22 cellular contexts compared by ENCODE assay signal in genomic region chr14:75658957-75659356, GRCh38. TPM values are rescaled to one million over a fixed set of nuclear protein-coding genes. Genes with fewer than 3 reads are reported as not detected.
DNase-seq lines count a peak whose midpoint lies in the region; ATAC-seq, FAIRE-seq and TF ChIP-seq lines count a peak whose summit lies in the region.
"Had no signal": no experiment of that assay in that cellular context is flagged by ENCODE, and none has a peak within 500 bp of the region (broad histone marks: within the 10 kb centered on the region; RNA-seq: fewer than 3 reads in every experiment).

No MANE protein-coding gene starts in this region.

- no peak for ATAC-seq in activated CD4-positive, alpha-beta T cell treated with anti-CD3 and anti-CD28 coated beads for 36 hours
- no peak for ATAC-seq in activated naive CD4-positive, alpha-beta T cell treated with anti-CD3 and anti-CD28 coated beads, Interleukin-2, amount 50 U/mL, for 72 hours
- ATAC-seq: left cardiac atrium had no signal

- no peak for DNase-seq in activated CD4-positive, alpha-beta T cell treated with anti-CD3 and anti-CD28 coated beads for 36 hours
- no peak for DNase-seq in activated CD4-positive, alpha-beta T cell treated with anti-CD3 and anti-CD28 coated beads, Interleukin-2, amount 10 ng/mL, durations not matched to agents 7 days and 5 days
- DNase-seq in H9, result no peak
- DNase-seq in astrocyte (ENCODE audit: low read depth), result no peak
- no peak for DNase-seq in cortex of kidney (lab: John Stamatoyannopoulos, UW)
- no peak for DNase-seq in activated naive CD4-positive, alpha-beta T cell treated with anti-CD3 and anti-CD28 coated beads, Interleukin-2, amount 50 U/mL, for 72 hours (ENCODE audit: low spot score in 2 of 2)
- DNase-seq in COLO829 (ENCODE audit: low spot score), result no peak
- DNase-seq: activated CD4-positive, alpha-beta T cell treated with anti-CD3 and anti-CD28 coated beads for 1 hour; activated gamma-delta T cell; amygdala; head of caudate nucleus; IMR-90; left cardiac atrium; MM.1S; naive B cell; NCI-H1694; sigmoid colon; stimulated activated CD4-positive, alpha-beta T cell treated with anti-CD3 and anti-CD28 coated beads, Interleukin-15, amount 100 ng/mL, for 24 hours; trophoblast cell had no signal

- intact Hi-C loops in activated CD4-positive, alpha-beta T cell treated with anti-CD3 and anti-CD28 coated beads for 36 hours (cut with DNase I, micrococcal nuclease), result loop anchor here in 1 of 2 experiments (10.0 kb wide), 1 partner anchor 144 kb away; no protein-coding TSS in a partner anchor

- H3K27me3 ChIP-seq in H9 (ENCODE audit: insufficient read depth, low read length) (no peaks in the 10 kb centered on the region), astrocyte (ENCODE audit: insufficient read depth, low read length) (no peaks in the 10 kb centered on the region), neural cell (ENCODE audit: insufficient read depth, low read depth, low read length) (no peaks in the 10 kb centered on the region)
- H3K27me3 ChIP-seq: sigmoid colon had no signal

- H2AFZ ChIP-seq in H9 (ENCODE audit: low read length), result no peak overlapping the region
- no peak overlapping the region for H2AFZ ChIP-seq in astrocyte (ENCODE audit: low read depth, low read length)
- H2AFZ ChIP-seq in neural cell (ENCODE audit: low read depth, low read length), result no peak overlapping the region

- H3K36me3 ChIP-seq in astrocyte (ENCODE audit: insufficient read depth, low read length), result peaks cover 10% of the 10 kb centered on the region
- no peaks in the 10 kb centered on the region for H3K36me3 ChIP-seq in neural cell (ENCODE audit: insufficient read depth, low read length)

- no peak overlapping the region for H3K4ac ChIP-seq in H9 (ENCODE audit: low read depth, low read length)

- H4K91ac ChIP-seq in H9 (ENCODE audit: insufficient read length, low read depth, low read length), result no peak overlapping the region

- no peak overlapping the region for H4K5ac ChIP-seq in H9 (ENCODE audit: insufficient read length, low read depth, low read length)

- no peaks in the 10 kb centered on the region for H3K27me3 Mint-ChIP-seq in activated CD4-positive, alpha-beta T cell treated with anti-CD3 and anti-CD28 coated beads for 36 hours
- no peaks in the 10 kb centered on the region for H3K27me3 Mint-ChIP-seq in activated CD4-positive, alpha-beta T cell treated with anti-CD3 and anti-CD28 coated beads, Interleukin-2, amount 10 ng/mL, durations not matched to agents 7 days and 5 days
- no peaks in the 10 kb centered on the region; the same call in 1 of the 2 replicates for H3K27me3 Mint-ChIP-seq in H9 (ENCODE audit: low read depth)
- no peaks in the 10 kb centered on the region for H3K27me3 Mint-ChIP-seq in astrocyte (ENCODE audit: low read depth, unreplicated experiment)
- H3K27me3 Mint-ChIP-seq: naive B cell had no signal

- peaks cover 19% of the 10 kb centered on the region for H3K4me1 Mint-ChIP-seq in activated CD4-positive, alpha-beta T cell treated with anti-CD3 and anti-CD28 coated beads for 36 hours
- H3K4me1 Mint-ChIP-seq in activated CD4-positive, alpha-beta T cell treated with anti-CD3 and anti-CD28 coated beads, Interleukin-2, amount 10 ng/mL, durations not matched to agents 7 days and 5 days, result peaks cover 42% of the 10 kb centered on the region
- H3K4me1 Mint-ChIP-seq in H9, result peaks cover 5 to 17% of the 10 kb centered on the region in 2 experiments
- peaks cover 17% of the 10 kb centered on the region for H3K4me1 Mint-ChIP-seq in astrocyte (ENCODE audit: low read depth, unreplicated experiment)

- H3K79me1 ChIP-seq in H9 (ENCODE audit: insufficient read depth, low read depth, low read length, poor library complexity, severe bottlenecking), result no peaks in the 10 kb centered on the region

- H2BK5ac ChIP-seq in H9 (ENCODE audit: insufficient read length, low read length), result no peak overlapping the region

- peaks cover 4% of the 10 kb centered on the region; the same call in 1 of the 2 replicates for H3K79me2 ChIP-seq in H9 (ENCODE audit: insufficient read depth, low read length)
- H3K79me2 ChIP-seq in astrocyte (ENCODE audit: insufficient read depth, low read length), result peaks cover 36% of the 10 kb centered on the region
- H3K79me2 ChIP-seq in neural cell (replicated peaks; ENCODE audit: insufficient read depth, low read length), result peaks cover 27% of the 10 kb centered on the region

- 100% methylated on average over 1 of the region's 2 CpGs for whole genome bisulfite sequencing in H9 (ENCODE audit: extremely low coverage, insufficient read length, low lambda C conversion rate)

- no peak overlapping the region for H3K4me3 Mint-ChIP-seq in activated CD4-positive, alpha-beta T cell treated with anti-CD3 and anti-CD28 coated beads for 36 hours
- H3K4me3 Mint-ChIP-seq in activated CD4-positive, alpha-beta T cell treated with anti-CD3 and anti-CD28 coated beads, Interleukin-2, amount 10 ng/mL, durations not matched to agents 7 days and 5 days, result no peak overlapping the region
- H3K4me3 Mint-ChIP-seq in H9 (no peak overlapping the region; a peak in 1 of 5 replicates), astrocyte (ENCODE audit: unreplicated experiment) (no peak overlapping the region)

- H2BK15ac ChIP-seq in H9 (ENCODE audit: low read depth, low read length), result no peak overlapping the region

- H3K9me3 Mint-ChIP-seq in activated CD4-positive, alpha-beta T cell treated with anti-CD3 and anti-CD28 coated beads for 36 hours (ENCODE audit: low read depth), result no peaks in the 10 kb centered on the region
- H3K9me3 Mint-ChIP-seq in activated CD4-positive, alpha-beta T cell treated with anti-CD3 and anti-CD28 coated beads, Interleukin-2, amount 10 ng/mL, durations not matched to agents 7 days and 5 days, result no peaks in the 10 kb centered on the region
- no peaks in the 10 kb centered on the region for H3K9me3 Mint-ChIP-seq in H9
- no peaks in the 10 kb centered on the region for H3K9me3 Mint-ChIP-seq in astrocyte (ENCODE audit: unreplicated experiment)
- H3K9me3 Mint-ChIP-seq in activated naive CD4-positive, alpha-beta T cell treated with anti-CD3 and anti-CD28 coated beads, Interleukin-2, amount 50 U/mL, for 72 hours, result no peaks in the 10 kb centered on the region

- no peak for TF ChIP-seq EP300 in neural cell (conservative IDR thresholded peaks at IDR 0.05; ENCODE audit: poor library complexity, severe bottlenecking)

- no peaks in the 10 kb centered on the region for H3K9me3 ChIP-seq in H9 (ENCODE audit: control insufficient read depth, low read depth, low read length)
- H3K9me3 ChIP-seq in astrocyte (ENCODE audit: insufficient read depth, low read depth, low read length), result no peaks in the 10 kb centered on the region
- H3K9me3 ChIP-seq in neural cell (ENCODE audit: low read length), result no peaks in the 10 kb centered on the region
- H3K9me3 ChIP-seq: sigmoid colon had no signal

- H3K4me1 ChIP-seq in H9 (ENCODE audit: insufficient read depth, low read length) (no peaks in the 10 kb centered on the region), astrocyte (ENCODE audit: insufficient read depth, low read length) (no peaks in the 10 kb centered on the region)

- H3K23ac ChIP-seq in H9 (ENCODE audit: insufficient read length, low read depth, low read length), result no peak overlapping the region

- H3K4me3 ChIP-seq in astrocyte (ENCODE audit: insufficient read depth, low read depth, low read length) (no peak overlapping the region), neural cell (ENCODE audit: low read length) (peak overlapping the region; percentile 40)
- H3K4me3 ChIP-seq: sigmoid colon had no signal

- H3T11ph ChIP-seq in H9 (ENCODE audit: low read length), result no peak overlapping the region

- H2BK12ac ChIP-seq in H9 (ENCODE audit: insufficient read length, low read depth, low read length), result no peak overlapping the region

- no peak overlapping the region for H3K14ac ChIP-seq in H9 (ENCODE audit: insufficient read depth, low read length)

- no peak overlapping the region for H3K18ac ChIP-seq in H9 (ENCODE audit: insufficient read length, low read depth, low read length)

- CTCF ChIA-PET in activated CD4-positive, alpha-beta T cell treated with anti-CD3 and anti-CD28 coated beads for 36 hours (lab: Charles Lee), result interaction anchor here (1.8 kb wide), 1 partner anchor 170 kb away, joined by 8 read pairs; no protein-coding TSS in a partner anchor
- CTCF ChIA-PET in activated CD4-positive, alpha-beta T cell treated with anti-CD3 and anti-CD28 coated beads, Interleukin-2, amount 10 ng/mL, durations not matched to agents 7 days and 5 days (lab: Charles Lee), result interaction anchor here (2.1 kb wide), 1 partner anchor 98 kb away, joined by 5 read pairs; no protein-coding TSS in a partner anchor

- no peaks in the 10 kb centered on the region for H4K20me1 ChIP-seq in H9 (ENCODE audit: control insufficient read depth, insufficient read depth, insufficient read length)
- no peaks in the 10 kb centered on the region for H4K20me1 ChIP-seq in astrocyte (ENCODE audit: insufficient read depth, low read length)
- H4K20me1 ChIP-seq in neural cell (ENCODE audit: insufficient read depth), result no peaks in the 10 kb centered on the region

- POLR2A ChIA-PET in activated CD4-positive, alpha-beta T cell treated with anti-CD3 and anti-CD28 coated beads for 36 hours (lab: Charles Lee), result no interaction called here
- POLR2A ChIA-PET in activated CD4-positive, alpha-beta T cell treated with anti-CD3 and anti-CD28 coated beads, Interleukin-2, amount 10 ng/mL, durations not matched to agents 7 days and 5 days (lab: Charles Lee), result no interaction called here

- H4K8ac ChIP-seq in H9 (replicated peaks; ENCODE audit: insufficient read length, low read depth, low read length), result no peak overlapping the region

- H2AK5ac ChIP-seq in H9 (ENCODE audit: insufficient read length, low read length), result no peak overlapping the region

- no peak overlapping the region for H2BK120ac ChIP-seq in H9 (ENCODE audit: low read depth, low read length, poor library complexity, severe bottlenecking)

- peak overlapping the region; percentile 77 for H3K4me2 ChIP-seq in H9 (ENCODE audit: insufficient read depth, insufficient read length, low read length)
- no peak overlapping the region for H3K4me2 ChIP-seq in astrocyte (ENCODE audit: low read length)
- no peak overlapping the region for H3K4me2 ChIP-seq in neural cell (ENCODE audit: low read length)

- H2BK20ac ChIP-seq in H9 (ENCODE audit: low read depth, low read length, poor library complexity, severe bottlenecking), result no peak overlapping the region

- H3K9ac ChIP-seq in H9 (ENCODE audit: extremely low read depth, insufficient read length, low read length), result no peak overlapping the region
- no peak overlapping the region for H3K9ac ChIP-seq in astrocyte (ENCODE audit: low read length)
- no peak overlapping the region for H3K9ac ChIP-seq in neural cell (ENCODE audit: low read length)

- H3K27ac ChIP-seq in H9 (ENCODE audit: insufficient read length, low read depth, low read length) (no peak overlapping the region), astrocyte (ENCODE audit: low read depth, low read length) (no peak overlapping the region), neural cell (ENCODE audit: low read length) (no peak overlapping the region)

- TF ChIP-seq CTCF in H9 (conservative IDR thresholded peaks at IDR 0.05) (no peak), astrocyte (IDR thresholded peaks at IDR 0.05; ENCODE audit: insufficient read depth, low read depth, low read length) (no peak), neural cell (IDR thresholded peaks at IDR 0.05; ENCODE audit: poor library complexity, severe bottlenecking) (no peak)

- FAIRE-seq in astrocyte (lab: Jason Lieb, UNC), result no peak
- FAIRE-seq: A204.1, endothelial cell of umbilical vein had no signal

- no peaks in the 10 kb centered on the region for H3F3A ChIP-seq in neural cell (ENCODE audit: insufficient read depth, low read length, poor library complexity, severe bottlenecking)

- no peak for TF ChIP-seq RAD21 in neural cell (conservative IDR thresholded peaks at IDR 0.05)

- peaks cover 4% of the 10 kb centered on the region for H3K36me3 Mint-ChIP-seq in activated CD4-positive, alpha-beta T cell treated with anti-CD3 and anti-CD28 coated beads for 36 hours (ENCODE audit: low read depth)
- H3K36me3 Mint-ChIP-seq in activated CD4-positive, alpha-beta T cell treated with anti-CD3 and anti-CD28 coated beads, Interleukin-2, amount 10 ng/mL, durations not matched to agents 7 days and 5 days (ENCODE audit: low read depth), result peaks cover 17% of the 10 kb centered on the region
- H3K36me3 Mint-ChIP-seq in H9 (ENCODE audit: insufficient read depth in 1 of 3, low read depth in 3 of 3), result peaks cover 13 to 35% (median 23%) of the 10 kb centered on the region in 3 experiments; a peak in 5 of 7 replicates
- H3K36me3 Mint-ChIP-seq in astrocyte (ENCODE audit: low read depth, unreplicated experiment), result peaks cover 5% of the 10 kb centered on the region
- H3K36me3 Mint-ChIP-seq in activated naive CD4-positive, alpha-beta T cell treated with anti-CD3 and anti-CD28 coated beads, Interleukin-2, amount 50 U/mL, for 72 hours, result peaks cover 6 to 8% of the 10 kb centered on the region in 2 donors
- H3K36me3 Mint-ChIP-seq: naive B cell had no signal

- H3K56ac ChIP-seq in H9 (ENCODE audit: insufficient read length, low read depth, low read length), result no peak overlapping the region

- no peaks in the 10 kb centered on the region for H3K9me2 ChIP-seq in neural cell (ENCODE audit: insufficient read depth, low read length)

- H3K23me2 ChIP-seq in H9 (ENCODE audit: insufficient read length, low read depth, low read length, poor library complexity, severe bottlenecking), result peaks cover 4% of the 10 kb centered on the region

- peak overlapping the region; percentile 40 for H3K27ac Mint-ChIP-seq in activated CD4-positive, alpha-beta T cell treated with anti-CD3 and anti-CD28 coated beads for 36 hours
- no peak overlapping the region for H3K27ac Mint-ChIP-seq in activated CD4-positive, alpha-beta T cell treated with anti-CD3 and anti-CD28 coated beads, Interleukin-2, amount 10 ng/mL, durations not matched to agents 7 days and 5 days
- H3K27ac Mint-ChIP-seq in H9, result no peak overlapping the region
- H3K27ac Mint-ChIP-seq in astrocyte (ENCODE audit: unreplicated experiment), result peak overlapping the region; percentile 53
- no peak overlapping the region for H3K27ac Mint-ChIP-seq in activated naive CD4-positive, alpha-beta T cell treated with anti-CD3 and anti-CD28 coated beads, Interleukin-2, amount 50 U/mL, for 72 hours

RNA-seq across cellular contexts. Expression of gene ERG28, which starts 1.7 kb away (rescaled TPM):
- 10 to 100 TPM; 19.1 to 23.7 TPM for total RNA-seq in activated CD4-positive, alpha-beta T cell treated with anti-CD3 and anti-CD28 coated beads for 36 hours
- 10 to 100 TPM; 17.3 to 21.5 TPM for total RNA-seq in activated CD4-positive, alpha-beta T cell treated with anti-CD3 and anti-CD28 coated beads, Interleukin-2, amount 10 ng/mL, durations not matched to agents 7 days and 5 days
- total RNA-seq in H9 (2021) (29.1 and 29.4 TPM in 2 replicates), astrocyte (22.2 and 23.1 TPM in 2 replicates)
- 23.4 and 25.3 TPM in 2 replicates for polyA plus RNA-seq in neural cell
- 11.7 and 14.4 TPM in 2 replicates for polyA minus RNA-seq in neural cell
- total RNA-seq in activated naive CD4-positive, alpha-beta T cell treated with anti-CD3 and anti-CD28 coated beads, Interleukin-2, amount 50 U/mL, for 72 hours, result 10 to 100 TPM; 20.2 to 25.5 TPM

RNA-seq across cellular contexts. Expression of gene TTLL5, which starts 2.1 kb away (rescaled TPM):
- 10 to 100 TPM; 27.3 to 38.6 TPM for total RNA-seq in activated CD4-positive, alpha-beta T cell treated with anti-CD3 and anti-CD28 coated beads for 36 hours
- total RNA-seq in activated CD4-positive, alpha-beta T cell treated with anti-CD3 and anti-CD28 coated beads, Interleukin-2, amount 10 ng/mL, durations not matched to agents 7 days and 5 days, result 10 to 100 TPM; 33.3 to 43.3 TPM
- total RNA-seq in H9 (2021) (35.7 and 40.1 TPM in 2 replicates), astrocyte (24.0 and 27.9 TPM in 2 replicates)
- 8.2 and 12.5 TPM in 2 replicates for polyA plus RNA-seq in neural cell
- polyA minus RNA-seq in neural cell, result 31.4 and 38.4 TPM in 2 replicates
- total RNA-seq in activated naive CD4-positive, alpha-beta T cell treated with anti-CD3 and anti-CD28 coated beads, Interleukin-2, amount 50 U/mL, for 72 hours, result 10 to 100 TPM; 36.6 TPM

Comparison
In these comparisons a context has a peak if more than half of its experiments do, and no peak if none do; other contexts are left out.
1. H3K27ac Mint-ChIP-seq: peak in activated CD4-positive, alpha-beta T cell treated with anti-CD3 and anti-CD28 coated beads for 36 hours (single experiment) and astrocyte (single experiment); none in activated CD4-positive, alpha-beta T cell treated with anti-CD3 and anti-CD28 coated beads, Interleukin-2, amount 10 ng/mL, durations not matched to agents 7 days and 5 days (single experiment), H9 (0 of 3) and activated naive CD4-positive, alpha-beta T cell treated with anti-CD3 and anti-CD28 coated beads, Interleukin-2, amount 50 U/mL, for 72 hours (0 of 2).